In the genomic region with DNA sequence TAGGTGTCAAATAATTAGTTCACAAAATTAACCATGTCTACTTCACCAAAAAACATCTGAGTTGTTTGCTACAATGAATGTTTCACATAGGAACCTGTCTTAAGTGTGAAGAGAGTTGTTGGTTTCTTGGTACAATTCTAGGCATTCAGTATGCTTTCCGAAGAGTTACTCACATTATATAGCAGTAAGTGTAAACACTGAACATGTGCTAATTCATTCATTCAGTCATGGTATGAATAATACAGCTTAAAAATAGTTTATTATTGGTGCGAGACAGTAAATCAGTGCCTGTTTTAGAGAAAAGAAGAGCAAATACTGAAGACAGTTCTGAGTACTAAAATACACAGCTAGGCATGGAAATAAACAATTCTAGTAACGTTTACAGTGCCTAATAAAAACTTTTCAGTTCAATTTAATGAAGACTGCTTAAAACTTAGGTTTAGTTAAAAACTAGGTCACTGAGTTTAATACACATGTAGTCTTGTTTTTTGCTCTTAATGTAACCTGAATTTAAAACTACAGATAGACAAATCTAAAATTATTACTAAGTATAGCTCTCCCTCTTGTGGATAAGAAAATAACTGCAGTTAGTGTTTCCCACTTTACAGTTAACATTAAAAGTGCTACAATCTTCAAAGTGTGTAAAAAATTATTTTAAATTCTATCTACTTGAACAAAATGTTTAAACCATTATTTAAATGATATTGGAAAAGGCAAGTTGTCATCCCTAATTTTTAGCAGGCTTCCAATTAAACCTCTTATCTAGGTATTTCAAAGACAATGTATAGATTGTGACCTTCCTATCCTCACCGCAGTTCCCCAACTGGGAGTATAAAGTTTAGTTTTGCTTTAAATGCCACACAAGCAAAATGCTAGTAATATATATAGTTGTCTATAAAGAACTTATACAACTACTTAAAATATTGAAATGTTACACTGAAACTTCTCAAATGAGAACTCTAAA, we compare ENCODE assay signal across 7 cellular contexts. TPM values are rescaled to one million over a fixed set of nuclear protein-coding genes. Genes with fewer than 3 reads are reported as not detected.
DNase-seq lines count a peak whose midpoint lies in the region; ATAC-seq and TF ChIP-seq lines count a peak whose summit lies in the region.

No MANE protein-coding gene starts in this region.

- H3K4me3 ChIP-seq in stomach = no peak overlapping the region

- WGBS in stomach, 5 donors = 69 to 77% (median 76%) methylated on average over 4 of the region's 4 CpGs

- no peaks in the 10 kb centered on the region for H3K9me3 ChIP-seq in stomach

- peak; percentile 41 for ATAC-seq in HG02973 (IDR thresholded peaks at IDR 0.05; ENCODE audit: unreplicated experiment)
- peak; percentile 69; the same call in 2 of the 3 replicates for ATAC-seq in SK-N-SH treated with all-trans-retinoic acid at 6 μM for 48 hours
- peak; percentile 55 for ATAC-seq in foreskin keratinocyte

- no peak for TF ChIP-seq EP300 in stomach (IDR thresholded peaks at IDR 0.05)

- intact Hi-C loops in stomach (cut with DNase I; ENCODE audit: low total_unique reads) = no loop called here

- no peak for TF ChIP-seq POLR2A in stomach (IDR thresholded peaks at IDR 0.05)

- peaks cover 7 to 64% (median 55%) of the 10 kb centered on the region in 4 donors for H3K36me3 ChIP-seq in stomach

- no peak for DNase-seq in GM10266 (ENCODE audit: extremely low spot score)
- no peak for DNase-seq in foreskin keratinocyte
- no peak for DNase-seq in stomach
- no peak for DNase-seq in NCI-H226
- no peak for DNase-seq in HuH-7 (ENCODE audit: low spot score)

- no peak overlapping the region for H3K27ac ChIP-seq in foreskin keratinocyte
- H3K27ac ChIP-seq in stomach = no peak overlapping the region

- peaks cover 10% of the 10 kb centered on the region for H3K4me1 ChIP-seq in foreskin keratinocyte
- peaks cover 0 to 13% (median 0%) of the 10 kb centered on the region in 4 donors for H3K4me1 ChIP-seq in stomach

- TF ChIP-seq CTCF in GM10266 (IDR thresholded peaks at IDR 0.05; ENCODE audit: control insufficient read depth, insufficient read depth, low read depth, missing control alignments) (peak; percentile 57), foreskin keratinocyte (conservative IDR thresholded peaks at IDR 0.05) (peak; percentile 70), stomach (IDR thresholded peaks at IDR 0.05) (peak in 5 of 7 experiments; percentile 30 to 78 (median 67))

- no peaks in the 10 kb centered on the region for H3K27me3 ChIP-seq in foreskin keratinocyte
- no peaks in the 10 kb centered on the region for H3K27me3 ChIP-seq in stomach

TF ChIP-seq in SK-N-SH treated with all-trans-retinoic acid at 6 μM for 48 hours, 23 proteins besides CTCF, POLR2A, EP300 and RAD21:
- TF ChIP-seq, protein P1, sequence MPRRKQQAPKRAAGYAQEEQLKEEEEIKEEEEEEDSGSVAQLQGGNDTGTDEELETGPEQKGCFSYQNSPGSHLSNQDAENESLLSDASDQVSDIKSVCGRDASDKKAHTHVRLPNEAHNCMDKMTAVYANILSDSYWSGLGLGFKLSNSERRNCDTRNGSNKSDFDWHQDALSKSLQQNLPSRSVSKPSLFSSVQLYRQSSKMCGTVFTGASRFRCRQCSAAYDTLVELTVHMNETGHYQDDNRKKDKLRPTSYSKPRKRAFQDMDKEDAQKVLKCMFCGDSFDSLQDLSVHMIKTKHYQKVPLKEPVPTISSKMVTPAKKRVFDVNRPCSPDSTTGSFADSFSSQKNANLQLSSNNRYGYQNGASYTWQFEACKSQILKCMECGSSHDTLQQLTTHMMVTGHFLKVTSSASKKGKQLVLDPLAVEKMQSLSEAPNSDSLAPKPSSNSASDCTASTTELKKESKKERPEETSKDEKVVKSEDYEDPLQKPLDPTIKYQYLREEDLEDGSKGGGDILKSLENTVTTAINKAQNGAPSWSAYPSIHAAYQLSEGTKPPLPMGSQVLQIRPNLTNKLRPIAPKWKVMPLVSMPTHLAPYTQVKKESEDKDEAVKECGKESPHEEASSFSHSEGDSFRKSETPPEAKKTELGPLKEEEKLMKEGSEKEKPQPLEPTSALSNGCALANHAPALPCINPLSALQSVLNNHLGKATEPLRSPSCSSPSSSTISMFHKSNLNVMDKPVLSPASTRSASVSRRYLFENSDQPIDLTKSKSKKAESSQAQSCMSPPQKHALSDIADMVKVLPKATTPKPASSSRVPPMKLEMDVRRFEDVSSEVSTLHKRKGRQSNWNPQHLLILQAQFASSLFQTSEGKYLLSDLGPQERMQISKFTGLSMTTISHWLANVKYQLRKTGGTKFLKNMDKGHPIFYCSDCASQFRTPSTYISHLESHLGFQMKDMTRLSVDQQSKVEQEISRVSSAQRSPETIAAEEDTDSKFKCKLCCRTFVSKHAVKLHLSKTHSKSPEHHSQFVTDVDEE (CRISPR knock-in tag; IDR thresholded peaks at IDR 0.05) = no peak
- TF ChIP-seq TCF4 (CRISPR knock-in tag; IDR thresholded peaks at IDR 0.05; ENCODE audit: borderline replicate concordance) = no peak
- TF ChIP-seq CSRNP3 (CRISPR knock-in tag; IDR thresholded peaks at IDR 0.05) = no peak
- TF ChIP-seq ZFP3 (CRISPR knock-in tag; IDR thresholded peaks at IDR 0.05) = no peak
- no peak for TF ChIP-seq ZC3H10 (CRISPR knock-in tag; IDR thresholded peaks at IDR 0.05)
- no peak for TF ChIP-seq RARB (CRISPR knock-in tag; IDR thresholded peaks at IDR 0.05)
- TF ChIP-seq BACH2 (CRISPR knock-in tag; IDR thresholded peaks at IDR 0.05; ENCODE audit: borderline replicate concordance) = no peak
- TF ChIP-seq TOX (CRISPR knock-in tag; IDR thresholded peaks at IDR 0.05; ENCODE audit: borderline replicate concordance) = no peak
- TF ChIP-seq OSR1 (CRISPR knock-in tag; IDR thresholded peaks at IDR 0.05) = no peak
- TF ChIP-seq ARNTL (CRISPR knock-in tag; IDR thresholded peaks at IDR 0.05; ENCODE audit: borderline replicate concordance, low read depth) = no peak
- no peak for TF ChIP-seq POU6F1 (CRISPR knock-in tag; IDR thresholded peaks at IDR 0.05; ENCODE audit: borderline replicate concordance, low read depth)

RNA-seq across cellular contexts. Expression of gene ZCWPW2, which starts 20.1 kb away (rescaled TPM):
- total RNA-seq in foreskin keratinocyte = 0.18 and 0.31 TPM in 2 replicates
- 0.27 and 0.28 TPM in 2 replicates for polyA plus RNA-seq in foreskin keratinocyte
- 1 to 10 TPM in 3 of 5 donors, under 1 TPM in 1, not detected in 1; 0.29 to 9.4 (median 1.7) TPM for total RNA-seq in stomach
- polyA plus RNA-seq in stomach = under 1 TPM; 0.61 to 0.88 (median 0.62) TPM

RNA-seq across cellular contexts. Expression of gene AZI2, which starts 20.2 kb away (rescaled TPM):
- total RNA-seq in foreskin keratinocyte (69.1 and 69.8 TPM in 2 replicates), stomach (100 to 1,000 TPM in 1 of 5 donors, 10 to 100 TPM in 3, 1 to 10 TPM in 1; 7.0 to 424 (median 74.7) TPM)
- polyA plus RNA-seq in foreskin keratinocyte (36.0 and 40.5 TPM in 2 replicates), stomach (10 to 100 TPM; 26.5 to 93.6 (median 34.9) TPM)
